ENCODE assay signal across 16 cellular contexts in genomic region chr2:176121377-176122111, GRCh38. TPM values are rescaled to one million over a fixed set of nuclear protein-coding genes. Genes with fewer than 3 reads are reported as not detected.
DNase-seq lines count a peak whose midpoint lies in the region; ATAC-seq and TF ChIP-seq lines count a peak whose summit lies in the region.
"Had no signal": no experiment of that assay in that cellular context is flagged by ENCODE, and none has a peak within 500 bp of the region (broad histone marks: within the 10 kb centered on the region; RNA-seq: fewer than 3 reads in every experiment).

No MANE protein-coding gene starts in this region.

- no peaks in the 10 kb centered on the region for H3K36me3 ChIP-seq in muscle layer of colon (ENCODE audit: insufficient read depth, low read length)
- H3K36me3 ChIP-seq in suprapubic skin, result no peaks in the 10 kb centered on the region

- TF ChIP-seq POLR2A in suprapubic skin (IDR thresholded peaks at IDR 0.05), result no peak

- no peaks in the 10 kb centered on the region for H3K9me3 ChIP-seq in T-helper 17 cell (ENCODE audit: control insufficient read depth, low read length, poor library complexity, severe bottlenecking)
- H3K9me3 ChIP-seq in muscle layer of colon (ENCODE audit: low read length), result no peaks in the 10 kb centered on the region
- no peaks in the 10 kb centered on the region for H3K9me3 ChIP-seq in suprapubic skin

- peaks cover 81% of the 10 kb centered on the region for H3K27me3 Mint-ChIP-seq in T-helper 17 cell

- H3K27ac ChIP-seq in muscle layer of colon (ENCODE audit: low read depth, low read length), result peak overlapping the region; percentile 60
- H3K27ac ChIP-seq in suprapubic skin, result peak overlapping the region; percentile 72

- H3K4me3 Mint-ChIP-seq in T-helper 17 cell, result no peak overlapping the region

- peak overlapping the region; percentile 82 for H3K27ac Mint-ChIP-seq in T-helper 17 cell
- H3K27ac Mint-ChIP-seq: dendritic cell treated with granulocyte-macrophage colony-stimulating factor and Interleukin-4, amounts not matched to agents 40 ng/mL and 50 ng/mL, for 4 days; mesothelial cell of epicardium had no signal

- peaks cover 7% of the 10 kb centered on the region for H3K36me3 Mint-ChIP-seq in T-helper 17 cell (ENCODE audit: low read depth)

- H3K4me3 ChIP-seq in muscle layer of colon (ENCODE audit: low read depth in 1 of 2, low read length in 2 of 2) (peak overlapping the region; percentile 15 to 84), suprapubic skin (peak overlapping the region; percentile 62)

- ATAC-seq in T-helper 17 cell, result no peak
- ATAC-seq in GM21447 (IDR thresholded peaks at IDR 0.05; ENCODE audit: unreplicated experiment), result no peak
- no peak for ATAC-seq in HG03280 (IDR thresholded peaks at IDR 0.05; ENCODE audit: unreplicated experiment)

- H3K4me1 ChIP-seq in muscle layer of colon (ENCODE audit: insufficient read depth, low read length), result peaks cover 10% of the 10 kb centered on the region
- peaks cover 35% of the 10 kb centered on the region for H3K4me1 ChIP-seq in suprapubic skin

- TF ChIP-seq EP300 in suprapubic skin (IDR thresholded peaks at IDR 0.05), result no peak

- DNase-seq in NCI-H2227 (lab: John Stamatoyannopoulos, UW; ENCODE audit: unreplicated experiment) (peak; percentile 30), NCI-H2227 treated with DMSO at 0.1 percent for 48 hours (lab: John Stamatoyannopoulos, UW) (no peak), T-helper 17 cell (no peak), suprapubic skin (ENCODE audit: low spot score in 2 of 2) (no peak), amniotic stem cell (lab: John Stamatoyannopoulos, UW) (no peak)
- DNase-seq: Kasumi-1, NCI-H1694, NCI-H748 treated with DMSO at 0.1 percent for 48 hours, T-helper 1 cell had no signal

- H3K4me1 Mint-ChIP-seq in T-helper 17 cell, result peaks cover 6% of the 10 kb centered on the region

- peak overlapping the region; percentile 39 for H3K9ac ChIP-seq in muscle layer of colon (ENCODE audit: low read length)

- H3K27me3 ChIP-seq in muscle layer of colon (ENCODE audit: control insufficient read depth in 1 of 2, insufficient read depth in 2 of 2, low read length in 2 of 2), result peaks cover 22 to 47% of the 10 kb centered on the region in 2 donors
- peaks cover 99% of the 10 kb centered on the region for H3K27me3 ChIP-seq in suprapubic skin

- WGBS in suprapubic skin, result 12% methylated on average over 22 of the region's 52 CpGs

- TF ChIP-seq CTCF in suprapubic skin (IDR thresholded peaks at IDR 0.05), result no peak

RNA-seq across cellular contexts. Expression of gene HOXD9, which starts 1.0 kb away (rescaled TPM):
- not detected for total RNA-seq in T-helper 17 cell
- total RNA-seq in suprapubic skin, result 1 to 10 TPM in 2 of 4 donors, under 1 TPM in 1, not detected in 1; 0.26 to 3.1 (median 2.6) TPM
- total RNA-seq: astrocyte had no signal

RNA-seq across cellular contexts. Expression of gene HOXD10, which starts 5.0 kb away (rescaled TPM):
- not detected for total RNA-seq in T-helper 17 cell
- total RNA-seq in suprapubic skin, result under 1 TPM in 2 of 4 donors, not detected in 2; 0.56 to 0.59 TPM
- total RNA-seq: astrocyte had no signal

RNA-seq across cellular contexts. Expression of gene HOXD8, which starts 8.0 kb away (rescaled TPM):
- total RNA-seq in T-helper 17 cell (not detected), suprapubic skin (1 to 10 TPM; 1.4 to 6.0 (median 2.6) TPM)
- total RNA-seq: astrocyte had no signal

RNA-seq across cellular contexts. Expression of gene HOXD11, which starts 14.5 kb away (rescaled TPM):
- not detected for total RNA-seq in T-helper 17 cell
- total RNA-seq in suprapubic skin, result not detected
- total RNA-seq: astrocyte had no signal

RNA-seq across cellular contexts. Expression of gene HOXD12, which starts 21.9 kb away (rescaled TPM):
- total RNA-seq in T-helper 17 cell, result not detected
- not detected for total RNA-seq in suprapubic skin
- total RNA-seq: astrocyte, posterior vena cava had no signal
